ENCODE assay signal across 2 cellular contexts in the genomic region with DNA sequence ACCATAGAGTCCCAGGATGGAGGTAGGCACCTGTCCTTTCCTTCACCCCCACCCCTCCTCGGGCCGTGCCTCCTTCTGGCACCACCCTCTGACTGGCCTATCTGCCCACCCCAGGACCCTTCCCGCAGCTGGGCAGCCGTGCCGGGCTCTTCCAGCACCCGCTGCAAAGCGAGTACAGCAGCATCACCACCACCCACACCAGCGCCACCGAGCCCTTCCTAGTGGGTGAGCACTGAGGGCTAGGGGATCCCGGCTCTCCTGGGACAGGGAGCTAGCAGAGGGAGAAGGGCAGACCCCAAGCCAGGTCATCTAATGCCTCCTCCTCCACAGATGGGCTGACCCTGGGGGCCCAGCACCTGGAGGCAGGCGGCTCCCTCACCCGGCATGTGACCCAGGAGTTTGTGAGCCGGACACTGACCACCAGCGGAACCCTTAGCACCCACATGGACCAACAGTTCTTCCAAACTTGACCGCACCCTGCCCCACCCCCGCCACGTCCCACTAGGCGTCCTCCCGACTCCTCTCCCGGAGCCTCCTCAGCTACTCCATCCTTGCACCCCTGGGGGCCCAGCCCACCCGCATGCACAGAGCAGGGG.
TF ChIP-seq lines count a peak whose summit lies in the region.

No MANE protein-coding gene starts in this region.

TF ChIP-seq in SK-N-SH, 30 proteins besides CTCF, POLR2A, EP300 and RAD21:
- TF ChIP-seq SIN3A (IDR thresholded peaks at IDR 0.05; ENCODE audit: borderline replicate concordance, low read depth, low read length) (no peak), GABPA (IDR thresholded peaks at IDR 0.05; ENCODE audit: low read depth) (no peak), RFX5 (IDR thresholded peaks at IDR 0.05; ENCODE audit: low read length) (no peak), YY1 (IDR thresholded peaks at IDR 0.05; ENCODE audit: low read depth) (no peak), TAF1 (IDR thresholded peaks at IDR 0.05; ENCODE audit: borderline replicate concordance, low read depth, low read length) (no peak), POLR2AphosphoS5 (IDR thresholded peaks at IDR 0.05; ENCODE audit: low read depth, low read length) (no peak), TCF12 (IDR thresholded peaks at IDR 0.05) (no peak), CHD2 (IDR thresholded peaks at IDR 0.05; ENCODE audit: low read length, partially characterized antibody) (no peak), TEAD4 (IDR thresholded peaks at IDR 0.05; ENCODE audit: borderline replicate concordance, insufficient read depth) (no peak), RCOR1 (IDR thresholded peaks at IDR 0.05; ENCODE audit: low read length) (no peak)
- TF ChIP-seq, protein P1, sequence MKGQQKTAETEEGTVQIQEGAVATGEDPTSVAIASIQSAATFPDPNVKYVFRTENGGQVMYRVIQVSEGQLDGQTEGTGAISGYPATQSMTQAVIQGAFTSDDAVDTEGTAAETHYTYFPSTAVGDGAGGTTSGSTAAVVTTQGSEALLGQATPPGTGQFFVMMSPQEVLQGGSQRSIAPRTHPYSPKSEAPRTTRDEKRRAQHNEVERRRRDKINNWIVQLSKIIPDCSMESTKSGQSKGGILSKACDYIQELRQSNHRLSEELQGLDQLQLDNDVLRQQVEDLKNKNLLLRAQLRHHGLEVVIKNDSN (IDR thresholded peaks at IDR 0.05; ENCODE audit: borderline replicate concordance, low read depth) = no peak
- TF ChIP-seq, protein P2, sequence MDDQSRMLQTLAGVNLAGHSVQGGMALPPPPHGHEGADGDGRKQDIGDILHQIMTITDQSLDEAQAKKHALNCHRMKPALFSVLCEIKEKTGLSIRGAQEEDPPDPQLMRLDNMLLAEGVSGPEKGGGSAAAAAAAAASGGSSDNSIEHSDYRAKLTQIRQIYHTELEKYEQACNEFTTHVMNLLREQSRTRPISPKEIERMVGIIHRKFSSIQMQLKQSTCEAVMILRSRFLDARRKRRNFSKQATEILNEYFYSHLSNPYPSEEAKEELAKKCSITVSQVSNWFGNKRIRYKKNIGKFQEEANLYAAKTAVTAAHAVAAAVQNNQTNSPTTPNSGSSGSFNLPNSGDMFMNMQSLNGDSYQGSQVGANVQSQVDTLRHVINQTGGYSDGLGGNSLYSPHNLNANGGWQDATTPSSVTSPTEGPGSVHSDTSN (IDR thresholded peaks at IDR 0.05) = no peak
- TF ChIP-seq, protein P3, sequence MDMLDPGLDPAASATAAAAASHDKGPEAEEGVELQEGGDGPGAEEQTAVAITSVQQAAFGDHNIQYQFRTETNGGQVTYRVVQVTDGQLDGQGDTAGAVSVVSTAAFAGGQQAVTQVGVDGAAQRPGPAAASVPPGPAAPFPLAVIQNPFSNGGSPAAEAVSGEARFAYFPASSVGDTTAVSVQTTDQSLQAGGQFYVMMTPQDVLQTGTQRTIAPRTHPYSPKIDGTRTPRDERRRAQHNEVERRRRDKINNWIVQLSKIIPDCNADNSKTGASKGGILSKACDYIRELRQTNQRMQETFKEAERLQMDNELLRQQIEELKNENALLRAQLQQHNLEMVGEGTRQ (IDR thresholded peaks at IDR 0.05; ENCODE audit: borderline replicate concordance, low read depth, low read length) = no peak
- TF ChIP-seq, protein P4, sequence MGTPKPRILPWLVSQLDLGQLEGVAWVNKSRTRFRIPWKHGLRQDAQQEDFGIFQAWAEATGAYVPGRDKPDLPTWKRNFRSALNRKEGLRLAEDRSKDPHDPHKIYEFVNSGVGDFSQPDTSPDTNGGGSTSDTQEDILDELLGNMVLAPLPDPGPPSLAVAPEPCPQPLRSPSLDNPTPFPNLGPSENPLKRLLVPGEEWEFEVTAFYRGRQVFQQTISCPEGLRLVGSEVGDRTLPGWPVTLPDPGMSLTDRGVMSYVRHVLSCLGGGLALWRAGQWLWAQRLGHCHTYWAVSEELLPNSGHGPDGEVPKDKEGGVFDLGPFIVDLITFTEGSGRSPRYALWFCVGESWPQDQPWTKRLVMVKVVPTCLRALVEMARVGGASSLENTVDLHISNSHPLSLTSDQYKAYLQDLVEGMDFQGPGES (IDR thresholded peaks at IDR 0.05; ENCODE audit: low read depth, low read length) = no peak

TF ChIP-seq in SK-N-SH treated with all-trans-retinoic acid at 6 μM for 48 hours, 23 proteins besides CTCF, POLR2A, EP300 and RAD21:
- TF ChIP-seq ZC3H10 (CRISPR knock-in tag; IDR thresholded peaks at IDR 0.05) = no peak
- no peak for TF ChIP-seq BACH2 (CRISPR knock-in tag; IDR thresholded peaks at IDR 0.05; ENCODE audit: borderline replicate concordance)
- no peak for TF ChIP-seq ZFP30 (CRISPR knock-in tag; IDR thresholded peaks at IDR 0.05)
- TF ChIP-seq, protein P5, sequence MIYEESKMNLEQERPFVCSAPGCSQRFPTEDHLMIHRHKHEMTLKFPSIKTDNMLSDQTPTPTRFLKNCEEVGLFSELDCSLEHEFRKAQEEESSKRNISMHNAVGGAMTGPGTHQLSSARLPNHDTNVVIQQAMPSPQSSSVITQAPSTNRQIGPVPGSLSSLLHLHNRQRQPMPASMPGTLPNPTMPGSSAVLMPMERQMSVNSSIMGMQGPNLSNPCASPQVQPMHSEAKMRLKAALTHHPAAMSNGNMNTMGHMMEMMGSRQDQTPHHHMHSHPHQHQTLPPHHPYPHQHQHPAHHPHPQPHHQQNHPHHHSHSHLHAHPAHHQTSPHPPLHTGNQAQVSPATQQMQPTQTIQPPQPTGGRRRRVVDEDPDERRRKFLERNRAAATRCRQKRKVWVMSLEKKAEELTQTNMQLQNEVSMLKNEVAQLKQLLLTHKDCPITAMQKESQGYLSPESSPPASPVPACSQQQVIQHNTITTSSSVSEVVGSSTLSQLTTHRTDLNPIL (CRISPR knock-in tag; IDR thresholded peaks at IDR 0.05; ENCODE audit: low read depth) = no peak
- no peak for TF ChIP-seq OSR1 (CRISPR knock-in tag; IDR thresholded peaks at IDR 0.05)
- no peak for TF ChIP-seq GLIS3 (CRISPR knock-in tag; IDR thresholded peaks at IDR 0.05)
- no peak for TF ChIP-seq ZNF565 (CRISPR knock-in tag; conservative IDR thresholded peaks at IDR 0.05; ENCODE audit: low read depth)
- no peak for TF ChIP-seq ZNF70 (CRISPR knock-in tag; IDR thresholded peaks at IDR 0.05)
- TF ChIP-seq TCF4 (CRISPR knock-in tag; IDR thresholded peaks at IDR 0.05; ENCODE audit: borderline replicate concordance) = no peak
- no peak for TF ChIP-seq ISL1 (CRISPR knock-in tag; IDR thresholded peaks at IDR 0.05)
- TF ChIP-seq ARNTL (CRISPR knock-in tag; IDR thresholded peaks at IDR 0.05; ENCODE audit: borderline replicate concordance, low read depth) = no peak
- TF ChIP-seq SNAI2 (CRISPR knock-in tag; IDR thresholded peaks at IDR 0.05) = no peak
- no peak for TF ChIP-seq TOX (CRISPR knock-in tag; IDR thresholded peaks at IDR 0.05; ENCODE audit: borderline replicate concordance)
